In the genomic region with DNA sequence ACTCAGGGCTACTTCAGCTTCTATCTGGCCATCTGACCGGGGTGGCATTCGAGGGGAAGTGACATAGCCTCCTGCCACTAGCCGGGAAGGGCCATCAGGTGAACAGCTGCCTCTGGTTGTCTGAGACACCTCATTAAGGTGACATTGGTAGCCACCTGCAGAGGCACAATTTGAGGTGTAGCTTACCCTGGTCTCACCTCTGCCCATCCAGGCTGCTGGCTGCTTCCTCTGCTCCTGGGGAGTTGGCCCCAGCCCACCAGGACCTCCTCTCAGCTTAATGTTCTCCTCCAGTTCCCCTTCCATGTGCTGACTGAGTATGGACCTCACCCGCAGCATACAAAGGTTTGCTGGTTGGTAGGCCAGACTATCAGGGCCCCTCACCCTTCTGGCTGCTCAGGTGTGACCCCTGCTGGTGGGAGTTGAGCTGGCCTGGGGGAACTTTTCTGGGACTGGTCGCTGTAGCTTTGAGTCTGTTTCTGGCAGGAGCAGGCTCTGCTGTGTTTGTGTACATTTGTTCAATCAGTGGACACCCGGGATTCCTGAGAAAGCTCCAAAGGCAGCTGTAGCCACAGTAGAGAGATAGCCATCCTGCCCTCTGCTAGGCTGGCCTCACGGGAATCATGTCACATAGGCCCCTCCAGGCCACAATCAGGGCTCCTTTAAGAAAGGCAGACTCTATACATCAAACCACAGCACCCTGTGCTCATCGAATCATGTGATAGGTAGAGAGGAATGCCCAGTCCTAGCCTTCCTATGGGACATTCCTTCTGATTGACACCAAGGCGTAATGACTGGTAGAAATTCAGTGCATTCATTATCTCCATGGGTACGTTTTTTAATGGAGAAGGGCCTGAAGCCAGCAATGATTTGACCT, we compare ENCODE assay signal across 1 cellular context.
TF ChIP-seq lines count a peak whose summit lies in the region.

No MANE protein-coding gene starts in this region.

TF ChIP-seq in GM12878, 131 proteins besides CTCF, POLR2A, EP300 and RAD21 (continued from another document):
- TF ChIP-seq ZNF384 (IDR thresholded peaks at IDR 0.05; ENCODE audit: borderline replicate concordance, low read depth, low read length) = no peak
